ENCODE assay signal across 10 cellular contexts in the genomic region with DNA sequence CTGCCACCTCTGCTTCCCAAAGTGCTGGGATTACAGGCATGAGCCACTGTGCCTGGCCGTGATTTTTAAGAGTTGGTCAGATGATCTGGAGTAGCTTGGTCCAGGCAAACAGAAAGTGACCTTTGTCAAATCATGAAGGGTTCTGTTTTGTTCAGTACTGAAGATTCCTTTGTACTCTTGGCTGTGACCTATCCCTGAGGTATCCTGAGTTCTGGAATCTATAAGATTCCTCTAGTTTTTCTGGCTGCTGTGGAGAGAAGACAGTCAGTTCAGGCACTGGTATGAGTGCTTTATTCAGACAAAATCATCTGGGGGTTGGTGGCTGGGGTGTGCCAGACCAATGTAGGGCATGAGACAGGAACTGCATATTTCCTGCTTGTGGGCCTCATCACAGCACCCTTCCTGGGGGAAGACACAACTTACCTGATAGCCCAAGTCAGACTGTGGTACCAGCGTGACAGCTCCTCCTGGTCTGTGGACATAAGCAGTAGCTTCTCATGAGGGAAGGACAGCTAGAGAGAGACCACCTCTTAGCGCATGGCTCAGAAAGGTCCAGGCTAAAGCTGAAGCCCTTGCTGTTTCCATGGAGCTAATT. TPM values are rescaled to one million over a fixed set of nuclear protein-coding genes. Genes with fewer than 3 reads are reported as not detected.
DNase-seq lines count a peak whose midpoint lies in the region; ATAC-seq, FAIRE-seq and TF ChIP-seq lines count a peak whose summit lies in the region.
"Had no signal": no experiment of that assay in that cellular context is flagged by ENCODE, and none has a peak within 500 bp of the region (broad histone marks: within the 10 kb centered on the region; RNA-seq: fewer than 3 reads in every experiment).

No MANE protein-coding gene starts in this region.

- intact Hi-C loops in colonic mucosa (cut with DNase I) = loop anchor here (5.0 kb wide), 1 partner anchor 70 kb away; the partner anchor contains the start of genes CREB3 and TLN1
- intact Hi-C loops in pancreas (cut with DNase I) = no loop called here

- H3K27ac Mint-ChIP-seq in CD8-positive, alpha-beta memory T cell = peak overlapping the region; percentile 83 to 100 (median 99)

- peaks cover 70% of the 10 kb centered on the region for H3K4me1 ChIP-seq in CD8-positive, alpha-beta memory T cell (ENCODE audit: insufficient read depth, low read length)
- peaks cover 21% of the 10 kb centered on the region for H3K4me1 ChIP-seq in RWPE2 (ENCODE audit: insufficient read depth, poor library complexity, severe bottlenecking)
- H3K4me1 ChIP-seq in colonic mucosa = peaks cover 24% of the 10 kb centered on the region
- H3K4me1 ChIP-seq in pancreas = peaks cover 35 to 37% (median 35%) of the 10 kb centered on the region in 3 donors

- no peak for ATAC-seq in RWPE2 (ENCODE audit: low read depth)
- ATAC-seq in pancreas = no peak
- no peak for ATAC-seq in HG03175 (IDR thresholded peaks at IDR 0.05; ENCODE audit: unreplicated experiment)
- ATAC-seq in GM18519 (IDR thresholded peaks at IDR 0.05; ENCODE audit: low FRiP score, unreplicated experiment) = no peak

- H3K27me3 Mint-ChIP-seq in CD8-positive, alpha-beta memory T cell = peaks cover 4 to 10% of the 10 kb centered on the region in 2 donors

- H3K9me3 Mint-ChIP-seq in CD8-positive, alpha-beta memory T cell = peaks cover 0 to 6% (median 4%) of the 10 kb centered on the region in 5 donors

- WGBS in pancreas, 2 donors = 67 to 69% methylated on average over 3 of the region's 3 CpGs

- H3K36me3 Mint-ChIP-seq in CD8-positive, alpha-beta memory T cell = peaks cover 11 to 29% (median 13%) of the 10 kb centered on the region in 3 donors

- peak overlapping the region; percentile 24 for H3K4me3 ChIP-seq in CD8-positive, alpha-beta memory T cell (ENCODE audit: low read length)
- H3K4me3 ChIP-seq in RWPE2 (ENCODE audit: severe bottlenecking) = no peak overlapping the region
- H3K4me3 ChIP-seq in colonic mucosa = no peak overlapping the region
- no peak overlapping the region for H3K4me3 ChIP-seq in pancreas

- peak in 4 of 5 donors; percentile 28 to 68 (median 53) for DNase-seq in CD8-positive, alpha-beta memory T cell
- DNase-seq in RWPE2 (ENCODE audit: low spot score) (no peak), colonic mucosa (no peak), pancreas (no peak), SIG-M5 (lab: John Stamatoyannopoulos, UW) (no peak), ureter (ENCODE audit: low spot score) (no peak)

- peak overlapping the region; percentile 7 for H3K27ac ChIP-seq in CD8-positive, alpha-beta memory T cell (ENCODE audit: low read depth, low read length)
- H3K27ac ChIP-seq in RWPE2 (ENCODE audit: poor library complexity, severe bottlenecking) (peak overlapping the region; percentile 76), colonic mucosa (peak overlapping the region; percentile 81), pancreas (peak overlapping the region; percentile 41 to 79 (median 61))

- peaks cover 10% of the 10 kb centered on the region for H3K36me3 ChIP-seq in CD8-positive, alpha-beta memory T cell (ENCODE audit: insufficient read depth, low read length)
- H3K36me3 ChIP-seq in RWPE2 (ENCODE audit: low read depth) (peaks cover 34% of the 10 kb centered on the region), colonic mucosa (no peaks in the 10 kb centered on the region), pancreas (no peaks in the 10 kb centered on the region)

- CTCF ChIA-PET in CD8-positive, alpha-beta memory T cell (lab: Charles Lee) = interaction anchor here (0.9 to 10.0 kb wide), 10 partner anchors 16 to 221 kb away, joined by 3 to 162 read pairs (median 4); partner anchors contain the start of genes CREB3, SIT1 and TLN1

- peaks cover 74 to 93% (median 89%) of the 10 kb centered on the region in 3 donors for H3K4me1 Mint-ChIP-seq in CD8-positive, alpha-beta memory T cell

- FAIRE-seq in pancreas (lab: Jason Lieb, UNC) = no peak
- FAIRE-seq: colon, TTC549 had no signal

- H3K9ac ChIP-seq in colonic mucosa (ENCODE audit: low read depth in 2 of 2, low read length in 2 of 2) = peak overlapping the region in 1 of 2 donors; percentile 13

- TF ChIP-seq CTCF in RWPE2 (IDR thresholded peaks at IDR 0.05; ENCODE audit: poor library complexity, severe bottlenecking) (no peak), colonic mucosa (IDR thresholded peaks at IDR 0.05) (no peak), pancreas (IDR thresholded peaks at IDR 0.05) (no peak)

- no peaks in the 10 kb centered on the region for H3K9me3 ChIP-seq in CD8-positive, alpha-beta memory T cell (ENCODE audit: low read length)
- H3K9me3 ChIP-seq in RWPE2 (ENCODE audit: severe bottlenecking) (no peaks in the 10 kb centered on the region), colonic mucosa (no peaks in the 10 kb centered on the region), pancreas (no peaks in the 10 kb centered on the region)

- H3K27me3 ChIP-seq in CD8-positive, alpha-beta memory T cell (ENCODE audit: insufficient read depth, low read length, poor library complexity, severe bottlenecking) = no peaks in the 10 kb centered on the region
- H3K27me3 ChIP-seq in RWPE2 (ENCODE audit: insufficient read depth, poor library complexity, severe bottlenecking) (no peaks in the 10 kb centered on the region), colonic mucosa (no peaks in the 10 kb centered on the region), pancreas (no peaks in the 10 kb centered on the region)

- POLR2A ChIA-PET in CD8-positive, alpha-beta memory T cell (lab: Charles Lee) = interaction anchor here (1.1 to 1.2 kb wide), 2 partner anchors 15 to 58 kb away, joined by 3 read pairs; no protein-coding TSS in a partner anchor

- H3K4me3 Mint-ChIP-seq in CD8-positive, alpha-beta memory T cell = peak overlapping the region; percentile 72 to 91 (median 84)

RNA-seq across cellular contexts. Expression of gene ARHGEF39, which starts 3.1 kb away (rescaled TPM):
- total RNA-seq in CD8-positive, alpha-beta memory T cell = 10 to 100 TPM in 1 of 2 experiments, 1 to 10 TPM in 1; 7.7 to 10.7 TPM
- polyA plus RNA-seq in CD8-positive, alpha-beta memory T cell = 1.2 TPM
- total RNA-seq in colonic mucosa (10 to 100 TPM in 1 of 2 donors, 1 to 10 TPM in 1; 7.3 to 34.0 TPM), pancreas (1 to 10 TPM in 3 of 6 donors, under 1 TPM in 3; 0.20 to 1.2 (median 0.98) TPM), ureter (1.0 TPM)
- polyA plus RNA-seq in pancreas = 1 to 10 TPM; 1.4 to 2.0 TPM

RNA-seq across cellular contexts. Expression of gene CCDC107, which starts 3.8 kb away (rescaled TPM):
- 10 to 100 TPM; 18.5 to 20.0 TPM for total RNA-seq in CD8-positive, alpha-beta memory T cell
- polyA plus RNA-seq in CD8-positive, alpha-beta memory T cell = 105 TPM
- total RNA-seq in colonic mucosa (10 to 100 TPM; 19.4 to 38.3 TPM), pancreas (10 to 100 TPM; 13.8 to 32.6 (median 19.0) TPM), ureter (22.4 TPM)
- polyA plus RNA-seq in pancreas = 10 to 100 TPM; 55.4 to 84.7 TPM

RNA-seq across cellular contexts. Expression of gene RMRP, which starts 4.0 kb away (rescaled TPM):
- total RNA-seq in CD8-positive, alpha-beta memory T cell = over 10,000 TPM in 1 of 2 experiments, 1,000 to 10,000 TPM in 1; 7,718 to 11,549 TPM
- not detected for polyA plus RNA-seq in CD8-positive, alpha-beta memory T cell
- total RNA-seq in colonic mucosa = over 10,000 TPM; 17,917 to 26,785 TPM
- total RNA-seq in pancreas = over 10,000 TPM in 4 of 6 donors, 1,000 to 10,000 TPM in 2; 3,151 to 15,171 (median 11,469) TPM
- polyA plus RNA-seq in pancreas = 100 to 1,000 TPM in 1 of 2 donors, 10 to 100 TPM in 1; 80.5 to 300 TPM
- total RNA-seq in ureter = 3,373 TPM

RNA-seq across cellular contexts. Expression of gene SIT1, which starts 11.1 kb away (rescaled TPM):
- total RNA-seq in CD8-positive, alpha-beta memory T cell = 10 to 100 TPM; 43.1 TPM
- 196 TPM for polyA plus RNA-seq in CD8-positive, alpha-beta memory T cell
- 1 to 10 TPM in 1 of 2 donors, under 1 TPM in 1; 0.67 to 1.0 TPM for total RNA-seq in colonic mucosa
- total RNA-seq in pancreas = under 1 TPM in 4 of 6 donors, not detected in 2; 0.25 to 0.59 (median 0.46) TPM
- polyA plus RNA-seq in pancreas = under 1 TPM; 0.27 to 0.45 TPM
- total RNA-seq in ureter = 0.52 TPM

RNA-seq across cellular contexts. Expression of gene CA9, which starts 11.9 kb away (rescaled TPM):
- total RNA-seq in CD8-positive, alpha-beta memory T cell = under 1 TPM in 1 of 2 experiments, not detected in 1; 0.75 TPM
- polyA plus RNA-seq in CD8-positive, alpha-beta memory T cell = not detected
- 1 to 10 TPM; 1.8 to 5.9 TPM for total RNA-seq in colonic mucosa
- total RNA-seq in pancreas = 10 to 100 TPM in 2 of 6 donors, 1 to 10 TPM in 4; 1.2 to 75.6 (median 5.7) TPM
- polyA plus RNA-seq in pancreas = 10 to 100 TPM in 1 of 2 donors, 1 to 10 TPM in 1; 9.2 to 17.9 TPM
- not detected for total RNA-seq in ureter

Comparison
In these comparisons a context has a peak if more than half of its experiments do, and no peak if none do; other contexts are left out.
1. DNase-seq: peak in CD8-positive, alpha-beta memory T cell (4 of 5); none in RWPE2 (single experiment), colonic mucosa (single experiment), pancreas (0 of 6), SIG-M5 (single experiment) and ureter (single experiment).
2. H3K27ac ChIP-seq: peak in every context shown above with its lines; median percentile 81 in colonic mucosa; 76 in RWPE2; 61 in pancreas; 7 in CD8-positive, alpha-beta memory T cell.